Comparison of ENCODE assay signal across 8 cellular contexts in the genomic region with DNA sequence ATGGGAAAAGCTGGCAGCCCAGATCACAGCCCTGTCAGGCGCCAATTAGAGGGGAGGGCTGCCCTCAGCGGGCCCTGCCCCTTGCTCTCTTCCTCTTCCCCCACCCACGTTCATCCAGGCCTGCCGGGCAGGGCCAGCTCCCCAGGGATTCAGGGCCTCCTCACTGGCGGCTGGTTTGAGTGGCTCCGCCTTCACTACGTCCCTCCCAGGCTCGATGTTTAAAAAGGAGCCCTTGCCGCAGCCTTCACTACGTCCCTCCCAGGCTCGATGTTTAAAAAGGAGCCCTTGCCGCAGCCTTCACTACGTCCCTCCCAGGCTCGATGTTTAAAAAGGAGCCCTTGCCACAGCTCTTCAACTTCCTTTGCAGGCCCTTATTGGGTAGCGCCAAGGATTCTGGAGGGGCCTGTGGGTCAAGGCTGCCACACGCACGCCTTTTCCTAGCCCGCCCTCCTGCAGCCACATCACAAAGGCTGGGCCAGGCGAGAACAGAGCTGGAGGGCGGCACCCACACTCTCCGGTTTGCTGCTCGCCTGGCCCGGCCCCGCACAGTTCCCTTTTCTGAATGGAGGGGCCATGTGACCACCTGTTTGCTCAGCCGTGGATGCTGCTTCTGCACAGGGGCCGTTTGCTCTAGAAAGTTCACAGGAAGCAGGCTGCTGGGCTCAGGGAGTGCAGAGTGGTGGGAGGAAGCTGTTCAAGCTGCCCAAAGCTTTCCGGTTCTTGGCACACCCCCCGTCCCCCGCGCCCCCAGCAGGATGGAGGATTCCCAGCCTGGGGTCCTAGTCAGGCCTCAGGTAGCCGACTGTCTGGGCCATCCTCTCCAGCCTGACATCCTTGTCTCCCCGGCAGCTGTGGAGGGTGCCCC. TPM values are rescaled to one million over a fixed set of nuclear protein-coding genes. Genes with fewer than 3 reads are reported as not detected.
DNase-seq lines count a peak whose midpoint lies in the region; ATAC-seq and TF ChIP-seq lines count a peak whose summit lies in the region.

No MANE protein-coding gene starts in this region.

- no peak for TF ChIP-seq CTCF in Loucy (conservative IDR thresholded peaks at IDR 0.05; ENCODE audit: low read length)
- TF ChIP-seq CTCF in body of pancreas (IDR thresholded peaks at IDR 0.05), result no peak

- H3K9me3 ChIP-seq in Loucy (ENCODE audit: insufficient read depth, low read depth, low read length) (no peaks in the 10 kb centered on the region), body of pancreas (no peaks in the 10 kb centered on the region)

- H3K27me3 Mint-ChIP-seq in immature natural killer cell (ENCODE audit: low read depth in 3 of 3), result peaks cover 0 to 8% (median 2%) of the 10 kb centered on the region in 3 donors

- peak overlapping the region; percentile 83 to 91 (median 89) for H3K4me3 Mint-ChIP-seq in immature natural killer cell

- H3K4me3 ChIP-seq in Loucy (ENCODE audit: low read length, poor library complexity, severe bottlenecking) (peak overlapping the region; percentile 80), body of pancreas (no peak overlapping the region)

- H3K9me3 Mint-ChIP-seq in immature natural killer cell, result no peaks in the 10 kb centered on the region

- H3K27ac Mint-ChIP-seq in immature natural killer cell, result peak overlapping the region; percentile 92 to 96 (median 95)

- peaks cover 14% of the 10 kb centered on the region for H3F3A ChIP-seq in Loucy (ENCODE audit: low read depth)

- H3K9ac ChIP-seq in Loucy (ENCODE audit: low read depth, low read length, poor library complexity, severe bottlenecking), result peak overlapping the region; percentile 91

- peak; percentile 96 for DNase-seq in GDM1 (lab: John Stamatoyannopoulos, UW)
- peak; percentile 55 for DNase-seq in T-helper 9 cell
- DNase-seq in body of pancreas, result peak in 2 of 4 donors; percentile 31 to 69
- peak; percentile 83 to 85 (median 84) for DNase-seq in immature natural killer cell
- peak; percentile 64 for DNase-seq in stimulated activated CD4-positive, alpha-beta T cell treated with anti-CD3 and anti-CD28 coated beads, Interleukin-15, amount 100 ng/mL, for 24 hours
- DNase-seq in 8988T, result no peak

- H3K4me1 ChIP-seq in Loucy (ENCODE audit: insufficient read depth, low read length, poor library complexity, severe bottlenecking) (peaks cover 61% of the 10 kb centered on the region), body of pancreas (peaks cover 18% of the 10 kb centered on the region)

- H3K4me2 ChIP-seq in Loucy (ENCODE audit: low read depth, low read length, poor library complexity, severe bottlenecking), result peak overlapping the region; percentile 96

- peak; percentile 62 for ATAC-seq in GM21825 (IDR thresholded peaks at IDR 0.05; ENCODE audit: unreplicated experiment)
- ATAC-seq in body of pancreas, result peak; percentile 25

- peak overlapping the region in 2 of 4 donors; percentile 28 to 62 for H3K27ac ChIP-seq in body of pancreas

- H2AFZ ChIP-seq in Loucy (ENCODE audit: low read length), result no peak overlapping the region

- peaks cover 56% of the 10 kb centered on the region for H3K79me2 ChIP-seq in Loucy (ENCODE audit: insufficient read depth, low read length)

- intact Hi-C loops in body of pancreas (cut with DNase I), result no loop called here

- 50 to 62% methylated on average over 16 to 32 of the region's 32 CpGs for WGBS in body of pancreas, 2 donors

- H3K27me3 ChIP-seq in Loucy (ENCODE audit: insufficient read depth, low read length, poor library complexity, severe bottlenecking) (no peaks in the 10 kb centered on the region), body of pancreas (no peaks in the 10 kb centered on the region)

- peaks cover 23 to 33% of the 10 kb centered on the region in 2 donors for H3K4me1 Mint-ChIP-seq in immature natural killer cell

- no peaks in the 10 kb centered on the region for H4K20me1 ChIP-seq in Loucy (ENCODE audit: insufficient read depth, low read length, poor library complexity, severe bottlenecking)

- no peak for TF ChIP-seq POLR2A in body of pancreas (IDR thresholded peaks at IDR 0.05)

- H3K9me2 ChIP-seq in Loucy (replicated peaks; ENCODE audit: low read depth, low read length), result no peaks in the 10 kb centered on the region

- H3K36me3 Mint-ChIP-seq in immature natural killer cell, result peaks cover 0 to 7% (median 5%) of the 10 kb centered on the region in 3 donors

- H3K36me3 ChIP-seq in Loucy (ENCODE audit: insufficient read depth, low read length), result peaks cover 15% of the 10 kb centered on the region; the same call in 1 of the 2 replicates
- no peaks in the 10 kb centered on the region for H3K36me3 ChIP-seq in body of pancreas (replicated peaks in 1 of 2; ENCODE audit: insufficient read depth in 1 of 2, low read depth in 2 of 2)

RNA-seq across cellular contexts. Expression of a gene that starts 1.6 kb away (rescaled TPM):
- 1 to 10 TPM in 1 of 2 donors, under 1 TPM in 1; 0.78 to 4.9 TPM for total RNA-seq in body of pancreas
- polyA plus RNA-seq in immature natural killer cell, result 1 to 10 TPM in 2 of 3 donors, under 1 TPM in 1; 0.95 to 3.5 (median 2.0) TPM

RNA-seq across cellular contexts. Expression of a gene that starts 16.1 kb away (rescaled TPM):
- total RNA-seq in body of pancreas, result 10 to 100 TPM; 26.2 to 29.7 TPM
- polyA plus RNA-seq in immature natural killer cell, result 10 to 100 TPM; 20.7 to 26.8 (median 21.3) TPM

RNA-seq across cellular contexts. Expression of a gene that starts 27.8 kb away (rescaled TPM):
- 10 to 100 TPM; 38.4 to 51.7 TPM for total RNA-seq in body of pancreas
- polyA plus RNA-seq in immature natural killer cell, result 10 to 100 TPM; 23.1 to 48.8 (median 37.7) TPM

RNA-seq across cellular contexts. Expression of a gene that starts 52.7 kb away (rescaled TPM):
- total RNA-seq in body of pancreas, result not detected
- not detected for polyA plus RNA-seq in immature natural killer cell
